ENCODE assay signal across 8 cellular contexts in the genomic region with DNA sequence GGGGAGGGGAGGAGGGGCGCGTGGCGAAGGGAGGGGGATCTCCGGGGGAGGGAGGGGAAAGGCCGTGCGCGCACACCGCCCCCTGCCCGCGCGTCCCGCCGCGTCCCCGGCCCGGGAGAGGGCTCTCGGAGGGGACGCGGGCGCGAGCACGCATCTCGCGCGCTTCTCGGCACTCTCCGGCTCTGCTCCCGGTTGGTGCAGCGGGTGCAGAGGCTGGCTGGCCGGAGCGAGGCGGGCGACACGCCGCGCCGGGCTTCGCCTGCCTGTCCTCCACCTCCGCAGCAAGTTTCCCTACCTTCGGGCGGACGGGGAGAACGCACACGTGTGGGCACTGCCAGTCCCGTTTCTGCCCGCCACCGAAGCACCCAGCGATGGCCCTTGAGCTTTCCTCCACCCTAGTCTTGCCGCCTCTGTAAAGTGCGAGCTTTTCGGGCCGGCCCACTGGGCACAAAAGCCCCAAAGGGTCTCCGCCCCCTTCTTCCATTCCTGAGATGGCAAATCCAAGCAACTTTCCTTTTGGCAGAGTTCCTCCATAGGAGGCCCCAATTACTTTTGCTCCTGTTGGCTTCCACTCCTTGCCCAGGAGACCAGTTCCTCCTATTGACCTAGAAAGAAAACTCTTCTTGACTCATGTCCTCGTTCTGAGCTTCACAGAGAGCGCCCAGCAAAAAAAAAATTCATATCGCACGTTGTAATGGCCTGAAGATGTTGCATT. TPM values are rescaled to one million over a fixed set of nuclear protein-coding genes. Genes with fewer than 3 reads are reported as not detected.
A peak's percentile ranks its signal among the peaks of the same experiment; 100 is the strongest.
DNase-seq lines count a peak whose midpoint lies in the region; ATAC-seq and TF ChIP-seq lines count a peak whose summit lies in the region.

No MANE protein-coding gene starts in this region.

- H3K27ac Mint-ChIP-seq in CD14-positive monocyte, result peak overlapping the region; percentile 70 to 95 (median 89)
- H3K27ac Mint-ChIP-seq in activated T-cell treated with anti-CD3 and anti-CD28 coated beads, Interleukin-2, amount 50 U/mL, for 24 hours, result peak overlapping the region; percentile 93
- peak overlapping the region; percentile 85 for H3K27ac Mint-ChIP-seq in stimulated activated memory B cell treated with anti-CD40 and anti-IgM and Interleukin-4, amounts not matched to agents 10 μg/mL and 1 μg/mL and 100 μg/mL, for 72 hours

- TF ChIP-seq CTCF in CD14-positive monocyte (IDR thresholded peaks at IDR 0.05), result no peak

- H3K4me3 Mint-ChIP-seq in CD14-positive monocyte, result peak overlapping the region; percentile 93 to 95
- H3K4me3 Mint-ChIP-seq in activated T-cell treated with anti-CD3 and anti-CD28 coated beads, Interleukin-2, amount 50 U/mL, for 24 hours, result peak overlapping the region; percentile 91
- H3K4me3 Mint-ChIP-seq in stimulated activated memory B cell treated with anti-CD40 and anti-IgM and Interleukin-4, amounts not matched to agents 10 μg/mL and 1 μg/mL and 100 μg/mL, for 72 hours, result peak overlapping the region; percentile 93

- peak overlapping the region; percentile 56 to 88 for H3K4me3 ChIP-seq in muscle layer of colon (ENCODE audit: low read depth in 1 of 2, low read length in 2 of 2)

- H3K27me3 Mint-ChIP-seq in CD14-positive monocyte (ENCODE audit: low read depth in 3 of 3), result no peaks in the 10 kb centered on the region
- no peaks in the 10 kb centered on the region for H3K27me3 Mint-ChIP-seq in activated T-cell treated with anti-CD3 and anti-CD28 coated beads, Interleukin-2, amount 50 U/mL, for 24 hours
- H3K27me3 Mint-ChIP-seq in stimulated activated memory B cell treated with anti-CD40 and anti-IgM and Interleukin-4, amounts not matched to agents 10 μg/mL and 1 μg/mL and 100 μg/mL, for 72 hours, result no peaks in the 10 kb centered on the region

- intact Hi-C loops in CD14-positive monocyte (cut with micrococcal nuclease), result no loop called here

- H3K9me3 ChIP-seq in muscle layer of colon (ENCODE audit: low read length), result no peaks in the 10 kb centered on the region

- peaks cover 47% of the 10 kb centered on the region for H3K4me1 ChIP-seq in muscle layer of colon (ENCODE audit: insufficient read depth, low read length)

- H3K36me3 ChIP-seq in muscle layer of colon (ENCODE audit: insufficient read depth, low read length), result peaks cover 40% of the 10 kb centered on the region

- H3K4me1 Mint-ChIP-seq in CD14-positive monocyte, result peaks cover 43% of the 10 kb centered on the region
- peaks cover 54% of the 10 kb centered on the region for H3K4me1 Mint-ChIP-seq in activated T-cell treated with anti-CD3 and anti-CD28 coated beads, Interleukin-2, amount 50 U/mL, for 24 hours (ENCODE audit: low read depth)
- peaks cover 60% of the 10 kb centered on the region for H3K4me1 Mint-ChIP-seq in stimulated activated memory B cell treated with anti-CD40 and anti-IgM and Interleukin-4, amounts not matched to agents 10 μg/mL and 1 μg/mL and 100 μg/mL, for 72 hours

- H3K9ac ChIP-seq in muscle layer of colon (ENCODE audit: low read length), result peak overlapping the region; percentile 63

- peaks cover 23 to 36% of the 10 kb centered on the region in 2 donors for H3K36me3 Mint-ChIP-seq in CD14-positive monocyte
- H3K36me3 Mint-ChIP-seq in activated T-cell treated with anti-CD3 and anti-CD28 coated beads, Interleukin-2, amount 50 U/mL, for 24 hours (ENCODE audit: low read depth), result peaks cover 56% of the 10 kb centered on the region
- peaks cover 42% of the 10 kb centered on the region for H3K36me3 Mint-ChIP-seq in stimulated activated memory B cell treated with anti-CD40 and anti-IgM and Interleukin-4, amounts not matched to agents 10 μg/mL and 1 μg/mL and 100 μg/mL, for 72 hours

- DNase-seq in CD14-positive monocyte (ENCODE audit: low spot score) (no peak), NOMO-1 (lab: John Stamatoyannopoulos, UW; ENCODE audit: unreplicated experiment in 2 of 2) (peak; percentile 46 to 56)
- DNase-seq in activated T-cell treated with anti-CD3 and anti-CD28 coated beads, Interleukin-2, amount 50 U/mL, for 24 hours, result no peak

- H3K27ac ChIP-seq in muscle layer of colon (ENCODE audit: low read depth, low read length), result peak overlapping the region; percentile 69

- ATAC-seq in GM19372 (IDR thresholded peaks at IDR 0.05; ENCODE audit: low read depth, unreplicated experiment) (peak; percentile 38), HG03457 (IDR thresholded peaks at IDR 0.05; ENCODE audit: unreplicated experiment) (peak; percentile 28), esophagus mucosa (peak; percentile 71)
- peak; percentile 80 for ATAC-seq in stimulated activated memory B cell treated with anti-CD40 and anti-IgM and Interleukin-4, amounts not matched to agents 10 μg/mL and 1 μg/mL and 100 μg/mL, for 72 hours

- no peaks in the 10 kb centered on the region for H3K9me3 Mint-ChIP-seq in CD14-positive monocyte
- no peaks in the 10 kb centered on the region for H3K9me3 Mint-ChIP-seq in activated T-cell treated with anti-CD3 and anti-CD28 coated beads, Interleukin-2, amount 50 U/mL, for 24 hours
- no peaks in the 10 kb centered on the region for H3K9me3 Mint-ChIP-seq in stimulated activated memory B cell treated with anti-CD40 and anti-IgM and Interleukin-4, amounts not matched to agents 10 μg/mL and 1 μg/mL and 100 μg/mL, for 72 hours

- no peaks in the 10 kb centered on the region for H3K27me3 ChIP-seq in muscle layer of colon (ENCODE audit: control insufficient read depth in 1 of 2, insufficient read depth in 2 of 2, low read length in 2 of 2)

RNA-seq across cellular contexts. Expression of a gene that starts 0.4 kb away (rescaled TPM):
- polyA plus RNA-seq in CD14-positive monocyte, result 1 to 10 TPM; 1.3 to 1.4 TPM
- 17.1 TPM for total RNA-seq in esophagus mucosa

RNA-seq across cellular contexts. Expression of a gene that starts 0.6 kb away (rescaled TPM):
- 1 to 10 TPM in 1 of 2 donors, under 1 TPM in 1; 0.74 to 1.3 TPM for polyA plus RNA-seq in CD14-positive monocyte
- 19.6 TPM for total RNA-seq in esophagus mucosa

RNA-seq across cellular contexts. Expression of a gene that starts 26.0 kb away (rescaled TPM):
- polyA plus RNA-seq in CD14-positive monocyte, result 10 to 100 TPM; 28.4 to 33.1 TPM
- total RNA-seq in esophagus mucosa, result 7.0 TPM

RNA-seq across cellular contexts. Expression of a gene that starts 50.9 kb away (rescaled TPM):
- polyA plus RNA-seq in CD14-positive monocyte, result 1 to 10 TPM; 1.8 to 2.3 TPM
- 168 TPM for total RNA-seq in esophagus mucosa

Comparison
In these comparisons a context has a peak if more than half of its experiments do, and no peak if none do; other contexts are left out.
1. DNase-seq: peak in NOMO-1 (2 of 2); none in CD14-positive monocyte (single experiment) and activated T-cell treated with anti-CD3 and anti-CD28 coated beads, Interleukin-2, amount 50 U/mL, for 24 hours (single experiment).
2. ATAC-seq: peak in every context shown above with its lines; median percentile 80 in stimulated activated memory B cell treated with anti-CD40 and anti-IgM and Interleukin-4, amounts not matched to agents 10 μg/mL and 1 μg/mL and 100 μg/mL, for 72 hours; 71 in esophagus mucosa; 38 in GM19372; 28 in HG03457.
3. Peak in every context shown above with its lines, with median percentiles within 50 percentile points of each other: H3K27ac Mint-ChIP-seq and H3K4me3 Mint-ChIP-seq.